ENCODE assay signal across 1 cellular context in genomic region chr20:41339957-41340326, GRCh38.
TF ChIP-seq lines count a peak whose summit lies in the region.

No MANE protein-coding gene starts in this region.

TF ChIP-seq in H1, 55 proteins besides CTCF, POLR2A, EP300 and RAD21 (continued from another document):
- TF ChIP-seq ATF2 (IDR thresholded peaks at IDR 0.05; ENCODE audit: low read length), result 0 out of 2 replicates have a peak, but pooled peaks have one; percentile 26
- no peak for TF ChIP-seq HDAC6 (IDR thresholded peaks at IDR 0.05; ENCODE audit: low read depth, low read length)
- peak; percentile 96 for TF ChIP-seq TCF12 (IDR thresholded peaks at IDR 0.05; ENCODE audit: low read depth, low read length)
- no peak for TF ChIP-seq RNF2 (IDR thresholded peaks at IDR 0.05; ENCODE audit: borderline replicate concordance, low read depth, low read length, missing control alignments, poor library complexity, severe bottlenecking)
- TF ChIP-seq SIN3A (conservative IDR thresholded peaks at IDR 0.05 in 1 of 2, IDR thresholded peaks at IDR 0.05 in 1 of 2; ENCODE audit: low read depth in 1 of 2, low read length in 2 of 2), result peak in 1 of 2 experiments; percentile 92; a peak in 2 of 4 replicates
- TF ChIP-seq TEAD4 (IDR thresholded peaks at IDR 0.05; ENCODE audit: low read depth, low read length), result no peak
- peak; percentile 81; the same call in 1 of the 2 replicates for TF ChIP-seq GTF2F1 (IDR thresholded peaks at IDR 0.05; ENCODE audit: borderline replicate concordance, low read depth, low read length)
- TF ChIP-seq SP2 (IDR thresholded peaks at IDR 0.05; ENCODE audit: low read length), result no peak
- peak; percentile 64; the same call in 1 of the 2 replicates for TF ChIP-seq KDM1A (IDR thresholded peaks at IDR 0.05; ENCODE audit: borderline replicate concordance, low read length)
- no peak for TF ChIP-seq KDM4A (IDR thresholded peaks at IDR 0.05; ENCODE audit: low read depth, low read length, severe bottlenecking)
- TF ChIP-seq TAF1 (IDR thresholded peaks at IDR 0.05; ENCODE audit: low read depth, low read length), result no peak
- TF ChIP-seq GABPA (IDR thresholded peaks at IDR 0.05; ENCODE audit: borderline replicate concordance, insufficient read depth, low read length), result no peak; the same call in 1 of the 2 replicates
- peak; percentile 48 for TF ChIP-seq CTBP2 (IDR thresholded peaks at IDR 0.05; ENCODE audit: borderline replicate concordance, insufficient read depth, insufficient read length, low read length)
- peak; percentile 44 for TF ChIP-seq TAF7 (optimal IDR thresholded peaks at IDR 0.05; ENCODE audit: borderline replicate concordance, low read depth, low read length)
- 0 out of 2 replicates have a peak, but pooled peaks have one; percentile 17 for TF ChIP-seq USF2 (IDR thresholded peaks at IDR 0.05; ENCODE audit: low read length)
- TF ChIP-seq ZNF274 (IDR thresholded peaks at IDR 0.05; ENCODE audit: borderline replicate concordance, extremely low read depth, low read length), result no peak
- TF ChIP-seq SUZ12 (IDR thresholded peaks at IDR 0.05; ENCODE audit: low read length), result no peak
- peak; percentile 95 for TF ChIP-seq E2F6 (IDR thresholded peaks at IDR 0.05)
- TF ChIP-seq SRF (IDR thresholded peaks at IDR 0.05; ENCODE audit: low read depth, low read length), result peak; percentile 8; the same call in 1 of the 2 replicates
- peak; percentile 53; the same call in 1 of the 2 replicates for TF ChIP-seq POLR2AphosphoS5 (IDR thresholded peaks at IDR 0.05; ENCODE audit: low read depth, low read length)
- 0 out of 2 replicates have a peak, but pooled peaks have one; percentile 33 for TF ChIP-seq SP1 (IDR thresholded peaks at IDR 0.05; ENCODE audit: low read depth, low read length)
- peak; percentile 31; the same call in 1 of the 2 replicates for TF ChIP-seq YY1 (IDR thresholded peaks at IDR 0.05; ENCODE audit: low read depth, low read length)
- TF ChIP-seq POU5F1 (IDR thresholded peaks at IDR 0.05; ENCODE audit: low read depth, low read length), result no peak
- 0 out of 2 replicates have a peak, but pooled peaks have one; percentile 14 for TF ChIP-seq TBP (IDR thresholded peaks at IDR 0.05; ENCODE audit: low read depth, low read length)
- no peak for TF ChIP-seq CEBPB (IDR thresholded peaks at IDR 0.05; ENCODE audit: low read depth, low read length)
- TF ChIP-seq CHD7 (IDR thresholded peaks at IDR 0.05; ENCODE audit: insufficient replicate concordance, low read length), result no peak
- TF ChIP-seq NANOG (IDR thresholded peaks at IDR 0.05; ENCODE audit: insufficient read depth, low read depth, low read length, poor library complexity, severe bottlenecking), result peak; percentile 2
- TF ChIP-seq ASH2L (IDR thresholded peaks at IDR 0.05; ENCODE audit: low read length), result peak; percentile 33
- no peak for TF ChIP-seq HDAC2 (IDR thresholded peaks at IDR 0.05; ENCODE audit: borderline replicate concordance in 1 of 2, low read depth in 2 of 2, low read length in 2 of 2)
- TF ChIP-seq CHD1 (IDR thresholded peaks at IDR 0.05; ENCODE audit: low read depth, low read length), result no peak
- TF ChIP-seq KDM5A (IDR thresholded peaks at IDR 0.05; ENCODE audit: low read length), result 0 out of 2 replicates have a peak, but pooled peaks have one; percentile 41
- TF ChIP-seq CREB1 (IDR thresholded peaks at IDR 0.05), result peak; percentile 43; the same call in 1 of the 2 replicates
- 0 out of 2 replicates have a peak, but pooled peaks have one; percentile 5 for TF ChIP-seq RXRA (IDR thresholded peaks at IDR 0.05; ENCODE audit: insufficient read depth, low read depth, low read length)
- peak; percentile 20; the same call in 1 of the 2 replicates for TF ChIP-seq EGR1 (IDR thresholded peaks at IDR 0.05; ENCODE audit: borderline replicate concordance, low read depth, low read length)
- TF ChIP-seq BACH1 (IDR thresholded peaks at IDR 0.05; ENCODE audit: low read length), result no peak
- no peak for TF ChIP-seq BCL11A (IDR thresholded peaks at IDR 0.05; ENCODE audit: low read depth in 2 of 2, low read length in 2 of 2)
- no peak for TF ChIP-seq JUN (IDR thresholded peaks at IDR 0.05; ENCODE audit: low read depth, low read length)
- no peak for TF ChIP-seq NRF1 (IDR thresholded peaks at IDR 0.05; ENCODE audit: low read depth, low read length)
- no peak for TF ChIP-seq PHF8 (conservative IDR thresholded peaks at IDR 0.05; ENCODE audit: low read depth, low read length)
- TF ChIP-seq RFX5 (IDR thresholded peaks at IDR 0.05; ENCODE audit: borderline replicate concordance, low read depth, low read length), result no peak
- no peak for TF ChIP-seq CBX8 (IDR thresholded peaks at IDR 0.05; ENCODE audit: borderline replicate concordance, low read depth, low read length)
